8 cellular contexts compared by ENCODE assay signal in genomic region chr13:94549241-94550029, GRCh38. TPM values are rescaled to one million over a fixed set of nuclear protein-coding genes. Genes with fewer than 3 reads are reported as not detected.
DNase-seq lines count a peak whose midpoint lies in the region; ATAC-seq and TF ChIP-seq lines count a peak whose summit lies in the region.

No MANE protein-coding gene starts in this region.

- no peaks in the 10 kb centered on the region for H3K9me3 Mint-ChIP-seq in type B pancreatic cell

- H3K36me3 ChIP-seq in heart left ventricle, result no peaks in the 10 kb centered on the region

- 0 to 1% (median 1%) methylated on average over 62 to 64 of the region's 64 CpGs for WGBS in adipose tissue, 3 donors
- 0% methylated on average over 33 to 64 of the region's 64 CpGs for WGBS in heart left ventricle, 4 donors

- H3K4me1 ChIP-seq in heart left ventricle, result peaks cover 0 to 15% (median 7%) of the 10 kb centered on the region in 12 donors

- H3K9me3 ChIP-seq in heart left ventricle, result no peaks in the 10 kb centered on the region

- H3K36me3 Mint-ChIP-seq in type B pancreatic cell, result peaks cover 5% of the 10 kb centered on the region

- peak overlapping the region; percentile 92 for H3K4me3 Mint-ChIP-seq in type B pancreatic cell

- no peaks in the 10 kb centered on the region for H3K27me3 ChIP-seq in heart left ventricle

- ATAC-seq in HG02759 (IDR thresholded peaks at IDR 0.05; ENCODE audit: unreplicated experiment), result peak; percentile 91
- ATAC-seq in heart left ventricle, result peak; percentile 92 to 98 (median 96)

- H3K4me3 ChIP-seq in GM12865 (ENCODE audit: low read depth, low read length), result peak overlapping the region; percentile 80
- peak overlapping the region; percentile 55 to 91 (median 78) for H3K4me3 ChIP-seq in heart left ventricle

- H3K4me1 Mint-ChIP-seq in type B pancreatic cell (ENCODE audit: unreplicated experiment), result peaks cover 5% of the 10 kb centered on the region

- intact Hi-C loops in heart left ventricle (cut with DNase I), result loop anchor here in 9 of 10 donors (1.0 to 10.0 kb wide), 10 partner anchors 45 to 115 kb away; partner anchors contain the start of genes GPR180 (in 5 of the 9) and TGDS (in 3 of the 9)

- H3K27ac Mint-ChIP-seq in type B pancreatic cell, result peak overlapping the region; percentile 98

- H3K27ac ChIP-seq in adipose tissue (ENCODE audit: low read depth, low read length), result peak overlapping the region; percentile 2
- peak overlapping the region; percentile 75 to 98 (median 94) for H3K27ac ChIP-seq in heart left ventricle

- peak; percentile 97 for DNase-seq in GM12865 (ENCODE audit: low read depth)
- DNase-seq in NCI-H1417 treated with DMSO at 0.1 percent for 48 hours (lab: John Stamatoyannopoulos, UW), result peak; percentile 92
- DNase-seq in SW480 (ENCODE audit: low spot score), result peak; percentile 93
- DNase-seq in heart left ventricle, result peak; percentile 89 to 96 (median 93)
- DNase-seq in pons (ENCODE audit: low spot score), result peak; percentile 98
- peak; percentile 91 for DNase-seq in type B pancreatic cell (ENCODE audit: extremely low spot score, unreplicated experiment)

- H3K27me3 Mint-ChIP-seq in type B pancreatic cell, result peaks cover 5% of the 10 kb centered on the region

- TF ChIP-seq CTCF in GM12865 (IDR thresholded peaks at IDR 0.05; ENCODE audit: insufficient read depth, low read depth, low read length, missing control alignments) (no peak), heart left ventricle (IDR thresholded peaks at IDR 0.05) (peak in 1 of 12 donors; percentile 2), type B pancreatic cell (conservative IDR thresholded peaks at IDR 0.05) (no peak)

- no peak for TF ChIP-seq POLR2A in heart left ventricle (IDR thresholded peaks at IDR 0.05)

RNA-seq across cellular contexts. Expression of gene TGDS, which starts 46.5 kb away (rescaled TPM):
- polyA plus RNA-seq in adipose tissue (10 to 100 TPM in 2 of 3 donors, 1 to 10 TPM in 1; 5.2 to 17.7 (median 11.1) TPM), heart left ventricle (1 to 10 TPM; 3.7 to 4.3 TPM)
- total RNA-seq in heart left ventricle (1 to 10 TPM; 3.2 to 6.7 (median 5.3) TPM), type B pancreatic cell (ENCODE audit: low replicate concordance) (10.8 and 11.7 TPM in 2 replicates)

RNA-seq across cellular contexts. Expression of gene GPR180, which starts 52.2 kb away (rescaled TPM):
- polyA plus RNA-seq in adipose tissue (1 to 10 TPM; 1.8 to 6.5 (median 3.3) TPM), heart left ventricle (1 to 10 TPM in 1 of 2 donors, under 1 TPM in 1; 0.99 to 2.9 TPM)
- total RNA-seq in heart left ventricle (1 to 10 TPM; 2.1 to 6.4 (median 3.8) TPM), type B pancreatic cell (ENCODE audit: low replicate concordance) (6.1 and 6.6 TPM in 2 replicates)

Comparison
In these comparisons a context has a peak if more than half of its experiments do, and no peak if none do; other contexts are left out.
1. Peak in every context shown above with its lines: DNase-seq, ATAC-seq, H3K4me3 ChIP-seq and H3K27ac ChIP-seq.